ENCODE assay signal across 8 cellular contexts in genomic region chr20:461254-462198, GRCh38. TPM values are rescaled to one million over a fixed set of nuclear protein-coding genes. Genes with fewer than 3 reads are reported as not detected.
DNase-seq lines count a peak whose midpoint lies in the region; ATAC-seq, FAIRE-seq and TF ChIP-seq lines count a peak whose summit lies in the region.

No MANE protein-coding gene starts in this region.

- H3K27me3 ChIP-seq in cardiac muscle cell: no peaks in the 10 kb centered on the region

- H3K4me3 ChIP-seq in cardiac muscle cell: peak overlapping the region; percentile 94

- H3K4me3 Mint-ChIP-seq in CD14-positive monocyte (peak overlapping the region; percentile 93 to 98), progenitor cell of endocrine pancreas (ENCODE audit: low read depth) (peak overlapping the region; percentile 90)
- peak overlapping the region; percentile 89 for H3K4me3 Mint-ChIP-seq in activated naive CD4-positive, alpha-beta T cell treated with anti-CD3 and anti-CD28 coated beads, Interleukin-2, amount 10 ng/mL, durations not matched to agents 7 days and 5 days

- peak; percentile 18 for FAIRE-seq in GM19239 (lab: Jason Lieb, UNC)
- no peak for FAIRE-seq in RCC 7860 (lab: Jason Lieb, UNC)

- no peaks in the 10 kb centered on the region for H3K36me3 ChIP-seq in cardiac muscle cell

- H3K27ac ChIP-seq in cardiac muscle cell: peak overlapping the region; percentile 94

- peaks cover 18% of the 10 kb centered on the region for H3K4me1 ChIP-seq in cardiac muscle cell (ENCODE audit: low read depth)

- intact Hi-C loops in CD14-positive monocyte (cut with micrococcal nuclease): loop anchor here (5.0 kb wide), 1 partner anchor 54 kb away; the partner anchor contains the start of gene RBCK1 (in 2 of the 2)

- TF ChIP-seq CTCF in CD14-positive monocyte (IDR thresholded peaks at IDR 0.05) (no peak), cardiac muscle cell (IDR thresholded peaks at IDR 0.05; ENCODE audit: low read depth, low read length) (no peak), progenitor cell of endocrine pancreas (IDR thresholded peaks at IDR 0.05; ENCODE audit: unreplicated experiment) (no peak), GM20000 (IDR thresholded peaks at IDR 0.05; ENCODE audit: extremely low read depth, missing control alignments) (no peak)

- peak; percentile 29 for ATAC-seq in HG03378 (IDR thresholded peaks at IDR 0.05; ENCODE audit: unreplicated experiment)

- DNase-seq in CD14-positive monocyte (ENCODE audit: low spot score) (peak; percentile 49), GM19239 (ENCODE audit: insufficient read length, low spot score) (peak; percentile 51), RCC 7860 (ENCODE audit: low spot score) (peak; percentile 10), cardiac muscle cell (ENCODE audit: low read depth in 1 of 2, low spot score in 1 of 2) (peak; percentile 57 to 74), progenitor cell of endocrine pancreas (ENCODE audit: low spot score, unreplicated experiment) (peak; percentile 42), GM20000 (ENCODE audit: low spot score) (no peak)
- peak; percentile 74 for DNase-seq in activated naive CD4-positive, alpha-beta T cell treated with anti-CD3 and anti-CD28 coated beads, Interleukin-2, amount 10 ng/mL, durations not matched to agents 7 days and 5 days

- H3K27me3 Mint-ChIP-seq in CD14-positive monocyte (ENCODE audit: low read depth in 3 of 3): peaks cover 0 to 5% (median 0%) of the 10 kb centered on the region in 3 donors
- H3K27me3 Mint-ChIP-seq in activated naive CD4-positive, alpha-beta T cell treated with anti-CD3 and anti-CD28 coated beads, Interleukin-2, amount 10 ng/mL, durations not matched to agents 7 days and 5 days: peaks cover under 1% of the 10 kb centered on the region
- peaks cover 8% of the 10 kb centered on the region for H3K27me3 Mint-ChIP-seq in progenitor cell of endocrine pancreas

- H3K9me3 Mint-ChIP-seq in CD14-positive monocyte: peaks cover 0 to under 1% (median 0%) of the 10 kb centered on the region in 7 donors
- no peaks in the 10 kb centered on the region for H3K9me3 Mint-ChIP-seq in activated naive CD4-positive, alpha-beta T cell treated with anti-CD3 and anti-CD28 coated beads, Interleukin-2, amount 10 ng/mL, durations not matched to agents 7 days and 5 days
- peaks cover 3% of the 10 kb centered on the region for H3K9me3 Mint-ChIP-seq in progenitor cell of endocrine pancreas (ENCODE audit: low read depth)

- peak overlapping the region; percentile 78 to 91 (median 86) for H3K27ac Mint-ChIP-seq in CD14-positive monocyte
- peak overlapping the region; percentile 95 for H3K27ac Mint-ChIP-seq in activated naive CD4-positive, alpha-beta T cell treated with anti-CD3 and anti-CD28 coated beads, Interleukin-2, amount 10 ng/mL, durations not matched to agents 7 days and 5 days
- peak overlapping the region; percentile 92 for H3K27ac Mint-ChIP-seq in progenitor cell of endocrine pancreas

- H3K36me3 Mint-ChIP-seq in CD14-positive monocyte: no peaks in the 10 kb centered on the region
- peaks cover 7% of the 10 kb centered on the region for H3K36me3 Mint-ChIP-seq in activated naive CD4-positive, alpha-beta T cell treated with anti-CD3 and anti-CD28 coated beads, Interleukin-2, amount 10 ng/mL, durations not matched to agents 7 days and 5 days
- H3K36me3 Mint-ChIP-seq in progenitor cell of endocrine pancreas (ENCODE audit: insufficient read depth): no peaks in the 10 kb centered on the region

- CTCF ChIA-PET in activated naive CD4-positive, alpha-beta T cell treated with anti-CD3 and anti-CD28 coated beads, Interleukin-2, amount 10 ng/mL, durations not matched to agents 7 days and 5 days (lab: Charles Lee): interaction anchor here (1.0 to 1.7 kb wide), 4 partner anchors 10 to 23 kb away, joined by 3 to 5 read pairs (median 4); no protein-coding TSS in a partner anchor

- H3K9me3 ChIP-seq in cardiac muscle cell (ENCODE audit: low read depth): no peaks in the 10 kb centered on the region

- H3K4me1 Mint-ChIP-seq in CD14-positive monocyte (peaks cover 32% of the 10 kb centered on the region), progenitor cell of endocrine pancreas (ENCODE audit: low read depth) (peaks cover 22% of the 10 kb centered on the region)
- peaks cover 46% of the 10 kb centered on the region for H3K4me1 Mint-ChIP-seq in activated naive CD4-positive, alpha-beta T cell treated with anti-CD3 and anti-CD28 coated beads, Interleukin-2, amount 10 ng/mL, durations not matched to agents 7 days and 5 days

RNA-seq across cellular contexts. Expression of gene TBC1D20, which starts 0.8 kb away (rescaled TPM):
- 10 to 100 TPM; 10.5 to 11.3 TPM for polyA plus RNA-seq in CD14-positive monocyte
- total RNA-seq in cardiac muscle cell: 34.4 and 40.0 TPM in 2 replicates
- polyA plus RNA-seq in cardiac muscle cell: 29.0 and 31.3 TPM in 2 replicates
- total RNA-seq in progenitor cell of endocrine pancreas: 30.3 and 33.2 TPM in 2 replicates

RNA-seq across cellular contexts. Expression of gene RBCK1, which starts 53.4 kb away (rescaled TPM):
- polyA plus RNA-seq in CD14-positive monocyte (10 to 100 TPM; 66.8 to 70.8 TPM), cardiac muscle cell (51.5 and 75.9 TPM in 2 replicates)
- total RNA-seq in cardiac muscle cell (81.3 and 104 TPM in 2 replicates), progenitor cell of endocrine pancreas (92.7 and 108 TPM in 2 replicates)
